8 cellular contexts compared by ENCODE assay signal in genomic region chr11:118997627-118998387, GRCh38. TPM values are rescaled to one million over a fixed set of nuclear protein-coding genes. Genes with fewer than 3 reads are reported as not detected.
DNase-seq lines count a peak whose midpoint lies in the region; ATAC-seq, FAIRE-seq and TF ChIP-seq lines count a peak whose summit lies in the region.

TSS of gene CENATAC (plus strand) at chr11:118998138. CDS start at chr11:118998198, 60 bp downstream.

- peaks cover 13% of the 10 kb centered on the region for H3K36me3 ChIP-seq in right atrium auricular region

- no peak for TF ChIP-seq CTCF in right atrium auricular region (IDR thresholded peaks at IDR 0.05)

- FAIRE-seq in urothelium cell line (lab: Jason Lieb, UNC): no peak

- peaks cover 0 to 24% of the 10 kb centered on the region in 2 donors for H3K4me1 ChIP-seq in right atrium auricular region

- DNase-seq in NCI-H1694 treated with DMSO at 0.1 percent for 48 hours (lab: John Stamatoyannopoulos, UW): peak; percentile 49
- peak; percentile 93 to 96 (median 94) for DNase-seq in T-helper 2 cell
- peak; percentile 91 for DNase-seq in right atrium auricular region (ENCODE audit: low spot score)
- peak; percentile 45 for DNase-seq in pulmonary artery endothelial cell (ENCODE audit: low read depth, low spot score)
- peak; percentile 96 for DNase-seq in urothelium cell line (ENCODE audit: low spot score)

- no peaks in the 10 kb centered on the region for H3K9me3 ChIP-seq in right atrium auricular region

- peak; percentile 65 for ATAC-seq in GM18499 (IDR thresholded peaks at IDR 0.05; ENCODE audit: insufficient read depth, unreplicated experiment)
- peak; percentile 83 for ATAC-seq in HG02938 (IDR thresholded peaks at IDR 0.05; ENCODE audit: unreplicated experiment)

- H3K27ac ChIP-seq in angular gyrus (ENCODE audit: low read depth, low read length) (peak within 1 kb of the TSS; percentile 79), right atrium auricular region (peak within 1 kb of the TSS; percentile 76 to 85)

- peak within 1 kb of the TSS; percentile 70 to 81 for H3K4me3 ChIP-seq in right atrium auricular region

- H3K27me3 ChIP-seq in right atrium auricular region: no peaks in the 10 kb centered on the region

RNA-seq across cellular contexts. Expression of gene CENATAC, which starts in this region (rescaled TPM):
- total RNA-seq in right atrium auricular region: 10 to 100 TPM in 1 of 2 donors, 1 to 10 TPM in 1; 8.7 to 11.9 TPM
- total RNA-seq in pulmonary artery endothelial cell: 11.6 and 13.9 TPM in 2 replicates

Comparison
In these comparisons a context has a peak if more than half of its experiments do, and no peak if none do; other contexts are left out.
1. Peak in every context shown above with its lines: DNase-seq, ATAC-seq, H3K4me3 ChIP-seq and H3K27ac ChIP-seq.
2. DNase-seq: peak in every context shown above with its lines; median percentile 96 in urothelium cell line; 94 in T-helper 2 cell; 91 in right atrium auricular region; 49 in NCI-H1694 treated with DMSO at 0.1 percent for 48 hours; 45 in pulmonary artery endothelial cell.